Comparison of ENCODE assay signal across 8 cellular contexts in genomic region chr10:96229568-96230030, GRCh38. TPM values are rescaled to one million over a fixed set of nuclear protein-coding genes. Genes with fewer than 3 reads are reported as not detected.
A peak's percentile ranks its signal among the peaks of the same experiment; 100 is the strongest.
DNase-seq lines count a peak whose midpoint lies in the region; ATAC-seq and TF ChIP-seq lines count a peak whose summit lies in the region.

No MANE protein-coding gene starts in this region.

- H3K36me3 Mint-ChIP-seq in T-helper 1 cell treated with Interleukin-12 subunit alpha and Interleukin-12 subunit beta and Interleukin-4 antibody, amounts not matched to agents 30 μg/mL and 1 μg/mL, for 36 hours (ENCODE audit: low read depth) = no peaks in the 10 kb centered on the region

- WGBS in adrenal gland, 4 donors = 1 to 3% (median 1%) methylated on average over 7 of the region's 7 CpGs

- no peak overlapping the region for H3K4me3 Mint-ChIP-seq in T-helper 1 cell treated with Interleukin-12 subunit alpha and Interleukin-12 subunit beta and Interleukin-4 antibody, amounts not matched to agents 30 μg/mL and 1 μg/mL, for 36 hours

- H3K9me3 ChIP-seq in KOPT-K1 (ENCODE audit: insufficient read depth, low read length, poor library complexity, severe bottlenecking) = no peaks in the 10 kb centered on the region
- no peaks in the 10 kb centered on the region for H3K9me3 ChIP-seq in adrenal gland (replicated peaks in 1 of 3)

- H3K27ac ChIP-seq in KOPT-K1 (ENCODE audit: low read depth, low read length, poor library complexity, severe bottlenecking) (peak overlapping the region; percentile 35), adrenal gland (no peak overlapping the region)

- peak overlapping the region; percentile 56 for H3K27ac Mint-ChIP-seq in T-helper 1 cell treated with Interleukin-12 subunit alpha and Interleukin-12 subunit beta and Interleukin-4 antibody, amounts not matched to agents 30 μg/mL and 1 μg/mL, for 36 hours

- DNase-seq in NCI-H2029 (lab: John Stamatoyannopoulos, UW) (peak; percentile 55), NCI-H2029 treated with DMSO at 0.1 percent for 48 hours (lab: John Stamatoyannopoulos, UW) (no peak), adrenal gland (peak; percentile 75 to 86 (median 76)), hepatic stellate cell (ENCODE audit: low spot score) (peak; percentile 33), skeletal muscle cell (ENCODE audit: low read depth) (peak; percentile 18)

- H3K36me3 ChIP-seq in KOPT-K1 (ENCODE audit: insufficient read depth, low read length) = no peaks in the 10 kb centered on the region
- H3K36me3 ChIP-seq in adrenal gland (replicated peaks in 1 of 2) = no peaks in the 10 kb centered on the region

- no peak for ATAC-seq in HG03025 (IDR thresholded peaks at IDR 0.05; ENCODE audit: low FRiP score, unreplicated experiment)

- no peaks in the 10 kb centered on the region for H3K4me1 ChIP-seq in adrenal gland (replicated peaks in 1 of 2)

- TF ChIP-seq CTCF in adrenal gland (IDR thresholded peaks at IDR 0.05) = peak; percentile 58 to 99 (median 83)

- intact Hi-C loops in adrenal gland (cut with DNase I) = loop anchor here in 1 of 2 donors (2.0 kb wide), 1 partner anchor 65 kb away; no protein-coding TSS in a partner anchor

- H3K27me3 ChIP-seq in adrenal gland = no peaks in the 10 kb centered on the region

- H3K4me1 Mint-ChIP-seq in T-helper 1 cell treated with Interleukin-12 subunit alpha and Interleukin-12 subunit beta and Interleukin-4 antibody, amounts not matched to agents 30 μg/mL and 1 μg/mL, for 36 hours (ENCODE audit: low read depth) = peaks cover 1% of the 10 kb centered on the region

- peak in 1 of 2 donors; percentile 17 for TF ChIP-seq POLR2A in adrenal gland (IDR thresholded peaks at IDR 0.05)

- no peaks in the 10 kb centered on the region for H3K27me3 Mint-ChIP-seq in T-helper 1 cell treated with Interleukin-12 subunit alpha and Interleukin-12 subunit beta and Interleukin-4 antibody, amounts not matched to agents 30 μg/mL and 1 μg/mL, for 36 hours (ENCODE audit: low read depth)

- H3K9me3 Mint-ChIP-seq in T-helper 1 cell treated with Interleukin-12 subunit alpha and Interleukin-12 subunit beta and Interleukin-4 antibody, amounts not matched to agents 30 μg/mL and 1 μg/mL, for 36 hours = no peaks in the 10 kb centered on the region

- H3K4me3 ChIP-seq in adrenal gland = no peak overlapping the region
- no peak overlapping the region for H3K4me3 ChIP-seq in skeletal muscle cell (ENCODE audit: low read depth, low read length)

RNA-seq across cellular contexts. Expression of gene BLNK, which starts 41.8 kb away (rescaled TPM):
- 1 to 10 TPM in 7 of 8 donors, under 1 TPM in 1; 0.72 to 8.5 (median 4.2) TPM for total RNA-seq in adrenal gland
- polyA plus RNA-seq in adrenal gland = 1 to 10 TPM; 1.9 to 4.2 (median 2.6) TPM
